Comparison of ENCODE assay signal across 8 cellular contexts in the genomic region with DNA sequence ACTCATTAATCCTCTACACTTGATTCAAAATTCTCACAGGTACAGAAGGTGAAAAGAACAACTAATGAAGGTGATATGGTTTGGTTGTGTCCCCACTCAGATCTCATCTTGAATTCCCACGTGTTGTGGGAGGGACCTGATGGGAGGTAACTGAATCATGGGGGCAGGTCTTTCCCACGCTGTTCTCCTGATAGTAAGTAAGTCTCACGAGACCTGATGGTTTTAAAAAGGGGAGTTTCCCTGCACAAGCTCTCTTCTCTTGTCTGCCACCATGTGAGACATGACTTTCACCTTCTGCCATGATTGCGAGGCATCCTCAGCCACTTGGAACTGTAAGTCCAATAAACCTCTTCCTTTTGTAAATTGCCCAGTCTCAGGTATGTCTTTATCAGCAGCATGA. TPM values are rescaled to one million over a fixed set of nuclear protein-coding genes. Genes with fewer than 3 reads are reported as not detected.
DNase-seq lines count a peak whose midpoint lies in the region; ATAC-seq, FAIRE-seq and TF ChIP-seq lines count a peak whose summit lies in the region.
"Not testable (repeated sequence)": the region's sequence is repeated elsewhere in the genome, so short reads cannot be mapped to it uniquely, and the experiment has no call there.

No MANE protein-coding gene starts in this region.

- TF ChIP-seq RAD21 in HepG2 (CRISPR knock-in tag; IDR thresholded peaks at IDR 0.05): not testable (repeated sequence)

- TF ChIP-seq EP300 in HepG2 (IDR thresholded peaks at IDR 0.05; ENCODE audit: low read depth in 2 of 2, low read length in 2 of 2); HepG2 (CRISPR knock-in tag; IDR thresholded peaks at IDR 0.05; ENCODE audit: borderline replicate concordance): not testable (repeated sequence)

- intact Hi-C loops in HepG2 (cut with micrococcal nuclease; ENCODE audit: unreplicated experiment); uterus (cut with DNase I; ENCODE audit: low total_unique reads): not testable (repeated sequence)

- WGBS in HepG2 (ENCODE audit: low lambda C conversion rate): 94% methylated on average over 4 of the region's 4 CpGs

- DNase-seq in NB4 (ENCODE audit: low read depth); activated naive CD4-positive, alpha-beta T cell treated with anti-CD3 and anti-CD28 coated beads, Interleukin-2, amount 10 ng/mL, durations not matched to agents 7 days and 5 days; fibroblast of lung (ENCODE audit: low read depth in 2 of 2); HepG2 (ENCODE audit: low spot score); uterus: not testable (repeated sequence)

- not testable (repeated sequence) for H3K27ac Mint-ChIP-seq in activated naive CD4-positive, alpha-beta T cell treated with anti-CD3 and anti-CD28 coated beads, Interleukin-2, amount 10 ng/mL, durations not matched to agents 7 days and 5 days
- peak overlapping the region in 2 of 5 experiments; percentile 96 to 98 for H3K27ac Mint-ChIP-seq in brain

- peaks cover 42% of the 10 kb centered on the region for H3K36me3 ChIP-seq in BLaER1
- H3K36me3 ChIP-seq in fibroblast of lung (ENCODE audit: control insufficient read depth, insufficient read depth, low read length); HepG2 (replicated peaks in 1 of 2; ENCODE audit: control insufficient read depth in 1 of 2, insufficient read depth in 2 of 2, low read length in 2 of 2); skeletal muscle tissue (ENCODE audit: control insufficient read depth in 3 of 3, insufficient read depth in 3 of 3, low read length in 3 of 3); uterus: not testable (repeated sequence)

- in situ Hi-C loops in HepG2 (cut with HindIII; ENCODE audit: extremely low pct_ligation_motif_present, low pct_unique_long_range_greater_than_20kb): not testable (repeated sequence)

- peaks cover 45% of the 10 kb centered on the region for H3K9me3 ChIP-seq in BLaER1
- not testable (repeated sequence) for H3K9me3 ChIP-seq in fibroblast of lung (ENCODE audit: control insufficient read depth, insufficient read depth, low read depth, low read length); HepG2 (ENCODE audit: low read length); skeletal muscle tissue (ENCODE audit: control insufficient read depth in 3 of 3, low read length in 3 of 3); uterus

- peaks cover 38% of the 10 kb centered on the region for H3K4me1 Mint-ChIP-seq in activated naive CD4-positive, alpha-beta T cell treated with anti-CD3 and anti-CD28 coated beads, Interleukin-2, amount 10 ng/mL, durations not matched to agents 7 days and 5 days
- peaks cover 63% of the 10 kb centered on the region for H3K4me1 Mint-ChIP-seq in brain

- POLR2A ChIA-PET in HepG2 (lab: Yijun Ruan, JAX): not testable (repeated sequence)

- H4K20me1 ChIP-seq in BLaER1; fibroblast of lung (ENCODE audit: control insufficient read depth, extremely low read depth, insufficient read depth, low read length); HepG2 (ENCODE audit: insufficient read depth, low read length): not testable (repeated sequence)

- not testable (repeated sequence) for BruUV-seq in HepG2 (replicated peaks; lab: Mats Ljungman, UMichigan)

- H3K4me3 ChIP-seq in BLaER1: peak overlapping the region; percentile 72
- peak overlapping the region; percentile 75 for H3K4me3 ChIP-seq in NB4 (ENCODE audit: low read depth, low read length)
- peak overlapping the region in 2 of 4 experiments; percentile 75 to 97 for H3K4me3 ChIP-seq in fibroblast of lung (replicated peaks in 1 of 4; ENCODE audit: control extremely low read depth in 1 of 4, insufficient read depth in 1 of 4, low read depth in 3 of 4, low read length in 4 of 4)
- H3K4me3 ChIP-seq in HepG2 (replicated peaks in 1 of 3; ENCODE audit: insufficient read depth in 1 of 3, low read depth in 2 of 3, low read length in 3 of 3); uterus: not testable (repeated sequence)
- H3K4me3 ChIP-seq in skeletal muscle tissue (ENCODE audit: low read length in 3 of 3): peak overlapping the region; percentile 22 to 93 (median 79)

- H3K79me2 ChIP-seq in fibroblast of lung (ENCODE audit: control insufficient read depth, insufficient read depth, low read length) (peaks cover 68% of the 10 kb centered on the region), HepG2 (ENCODE audit: insufficient read depth, low read length) (peaks cover 59% of the 10 kb centered on the region)

- not testable (repeated sequence) for TF ChIP-seq POLR2A in NB4 (IDR thresholded peaks at IDR 0.05; ENCODE audit: extremely low read depth, insufficient read length); HepG2 (IDR thresholded peaks at IDR 0.05; ENCODE audit: insufficient read depth in 1 of 2, low read depth in 2 of 2, low read length in 2 of 2); uterus (IDR thresholded peaks at IDR 0.05)

- peaks cover 53% of the 10 kb centered on the region for H3K36me3 Mint-ChIP-seq in activated naive CD4-positive, alpha-beta T cell treated with anti-CD3 and anti-CD28 coated beads, Interleukin-2, amount 10 ng/mL, durations not matched to agents 7 days and 5 days
- H3K36me3 Mint-ChIP-seq in brain: peaks cover 54% of the 10 kb centered on the region

- not testable (repeated sequence) for H3K9ac ChIP-seq in BLaER1; fibroblast of lung (ENCODE audit: insufficient read depth, low read length); HepG2 (ENCODE audit: insufficient read depth, low read depth, low read length); skeletal muscle tissue (ENCODE audit: low read depth in 1 of 3, low read length in 3 of 3)

- H3K9me3 Mint-ChIP-seq in activated naive CD4-positive, alpha-beta T cell treated with anti-CD3 and anti-CD28 coated beads, Interleukin-2, amount 10 ng/mL, durations not matched to agents 7 days and 5 days: peaks cover 14% of the 10 kb centered on the region
- H3K9me3 Mint-ChIP-seq in brain: peaks cover 8 to 35% (median 22%) of the 10 kb centered on the region in 5 experiments

- TF ChIP-seq CTCF in NB4 (IDR thresholded peaks at IDR 0.05; ENCODE audit: low read depth, low read length); brain (conservative IDR thresholded peaks at IDR 0.05); fibroblast of lung (conservative IDR thresholded peaks at IDR 0.05 in 1 of 2, IDR thresholded peaks at IDR 0.05 in 1 of 2; ENCODE audit: low read depth in 1 of 2, low read length in 2 of 2); HepG2 (CRISPR knock-in tag; IDR thresholded peaks at IDR 0.05); uterus (IDR thresholded peaks at IDR 0.05): not testable (repeated sequence)

- not testable (repeated sequence) for FAIRE-seq in HepG2 (lab: Jason Lieb, UNC)

- not testable (repeated sequence) for H3K27me3 ChIP-seq in BLaER1; fibroblast of lung (ENCODE audit: control insufficient read depth, insufficient read depth, low read length); HepG2 (ENCODE audit: control insufficient read depth in 1 of 2, insufficient read depth in 2 of 2, low read length in 2 of 2); skeletal muscle tissue (ENCODE audit: control insufficient read depth in 3 of 3, insufficient read depth in 3 of 3, low read length in 3 of 3); uterus

- peak overlapping the region; percentile 78; the same call in 1 of the 2 replicates for H3K4me2 ChIP-seq in BLaER1
- peak overlapping the region; percentile 94 for H3K4me2 ChIP-seq in fibroblast of lung (ENCODE audit: extremely low read depth, insufficient read depth, low read length)
- peak overlapping the region; percentile 80; the same call in 1 of the 2 replicates for H3K4me2 ChIP-seq in HepG2 (ENCODE audit: low read depth, low read length)

- peak overlapping the region; percentile 89 for H3K4me3 Mint-ChIP-seq in activated naive CD4-positive, alpha-beta T cell treated with anti-CD3 and anti-CD28 coated beads, Interleukin-2, amount 10 ng/mL, durations not matched to agents 7 days and 5 days
- H3K4me3 Mint-ChIP-seq in brain: peak overlapping the region in 3 of 5 experiments; percentile 87 to 93 (median 90)

- H3K4me1 ChIP-seq in BLaER1 (peaks cover 49% of the 10 kb centered on the region), HepG2 (ENCODE audit: insufficient read depth, low read length) (peaks cover 54% of the 10 kb centered on the region), skeletal muscle tissue (ENCODE audit: control insufficient read depth in 3 of 3, insufficient read depth in 3 of 3, low read length in 3 of 3) (peaks cover 12 to 37% (median 29%) of the 10 kb centered on the region in 3 donors)
- not testable (repeated sequence) for H3K4me1 ChIP-seq in fibroblast of lung (ENCODE audit: control insufficient read depth, extremely low read depth, insufficient read depth, low read length); uterus

- not testable (repeated sequence) for ATAC-seq in HepG2

- H2AFZ ChIP-seq in fibroblast of lung (ENCODE audit: low read length); HepG2 (ENCODE audit: low read length): not testable (repeated sequence)

- not testable (repeated sequence) for H3K27ac ChIP-seq in BLaER1; HepG2 (ENCODE audit: extremely low read length, insufficient read depth, low read length)
- H3K27ac ChIP-seq in fibroblast of lung (ENCODE audit: insufficient read depth, low read length) (peak overlapping the region; percentile 41), skeletal muscle tissue (ENCODE audit: low read depth, low read length) (peak overlapping the region; percentile 92), uterus (peak overlapping the region; percentile 98 to 99)

- not testable (repeated sequence) for H3K27me3 Mint-ChIP-seq in activated naive CD4-positive, alpha-beta T cell treated with anti-CD3 and anti-CD28 coated beads, Interleukin-2, amount 10 ng/mL, durations not matched to agents 7 days and 5 days; brain

- CTCF ChIA-PET in activated naive CD4-positive, alpha-beta T cell treated with anti-CD3 and anti-CD28 coated beads, Interleukin-2, amount 10 ng/mL, durations not matched to agents 7 days and 5 days (lab: Charles Lee); HepG2 (lab: Yijun Ruan, JAX; ENCODE audit: low intra/inter-chr PET ratio, low total read pairs): not testable (repeated sequence)

RNA-seq across cellular contexts. Expression of gene GBE1, which starts 2.7 kb away (rescaled TPM):
- polyA plus RNA-seq in brain (ENCODE audit: insufficient read depth, low read depth, low replicate concordance) (6.4 TPM), fibroblast of lung (108 and 153 TPM in 2 replicates), HepG2 (2011; rRNA removed) (31.1 and 36.1 TPM in 2 replicates)
- total RNA-seq in fibroblast of lung (167 and 232 TPM in 2 replicates), HepG2 (2016; rRNA removed; fragmentation: Illumina TruSeq; extraction: Trizol) (22.9 and 30.9 TPM in 2 replicates), skeletal muscle tissue (26.1 TPM), uterus (10 to 100 TPM in 3 of 4 donors, 1 to 10 TPM in 1; 9.2 to 33.8 (median 24.9) TPM)
- 93.6 and 118 TPM in 2 replicates for polyA plus RNA-seq in fibroblast of lung (2012)
- polyA minus RNA-seq in fibroblast of lung (ENCODE audit: low replicate concordance): 16.7 and 23.4 TPM in 2 replicates
- 3.7 and 4.0 TPM in 2 replicates for total RNA-seq in HepG2 (2016; cell fraction: cytosol; rRNA removed; fragmentation: Illumina TruSeq; extraction: Trizol; ENCODE audit: low read depth)
- total RNA-seq in HepG2 (2016; cell fraction: insoluble cytoplasmic fraction; rRNA removed; fragmentation: Illumina TruSeq; extraction: Trizol): 20.7 and 31.2 TPM in 2 replicates
- total RNA-seq in HepG2 (2016; cell fraction: membrane; rRNA removed; fragmentation: Illumina TruSeq; extraction: Trizol): 7.5 and 7.8 TPM in 2 replicates
- 23.9 and 24.8 TPM in 2 replicates for total RNA-seq in HepG2 (2016; cell fraction: nucleus; rRNA removed; fragmentation: Illumina TruSeq; extraction: Trizol)
- polyA plus RNA-seq in HepG2 (2011; cell fraction: cytosol; rRNA removed): 17.0 and 30.6 TPM in 2 replicates
- polyA plus RNA-seq in HepG2 (2011; cell fraction: nucleus; rRNA removed): 12.7 and 18.2 TPM in 2 replicates
- 52.7 and 85.6 TPM in 2 replicates for polyA plus RNA-seq in HepG2 (2012)
- 1.0 and 1.5 TPM in 2 replicates for polyA plus RNA-seq in HepG2 (2016; cell fraction: cytosol; fragmentation: Illumina TruSeq; extraction: Trizol; ENCODE audit: low read depth)
- 23.3 and 24.3 TPM in 2 replicates for polyA plus RNA-seq in HepG2 (2016; cell fraction: insoluble cytoplasmic fraction; fragmentation: Illumina TruSeq; extraction: Trizol; ENCODE audit: low read depth)
- polyA plus RNA-seq in HepG2 (2016; cell fraction: membrane; fragmentation: Illumina TruSeq; extraction: Trizol; ENCODE audit: low read depth): 3.2 and 3.6 TPM in 2 replicates
- 9.5 and 10.1 TPM in 2 replicates for polyA plus RNA-seq in HepG2 (2016; cell fraction: nucleus; fragmentation: Illumina TruSeq; extraction: Trizol; ENCODE audit: insufficient read depth, low read depth)
- polyA minus RNA-seq in HepG2 (2011; rRNA and poly(A)+ RNA removed; ENCODE audit: low replicate concordance): 22.1 and 32.2 TPM in 2 replicates
- polyA minus RNA-seq in HepG2 (2011; cell fraction: cytosol; rRNA and poly(A)+ RNA removed): 41.3 and 51.4 TPM in 2 replicates
- 221 and 223 TPM in 2 replicates for polyA minus RNA-seq in HepG2 (2011; cell fraction: nucleus; rRNA and poly(A)+ RNA removed)
